ENCODE assay signal across 8 cellular contexts in the genomic region with DNA sequence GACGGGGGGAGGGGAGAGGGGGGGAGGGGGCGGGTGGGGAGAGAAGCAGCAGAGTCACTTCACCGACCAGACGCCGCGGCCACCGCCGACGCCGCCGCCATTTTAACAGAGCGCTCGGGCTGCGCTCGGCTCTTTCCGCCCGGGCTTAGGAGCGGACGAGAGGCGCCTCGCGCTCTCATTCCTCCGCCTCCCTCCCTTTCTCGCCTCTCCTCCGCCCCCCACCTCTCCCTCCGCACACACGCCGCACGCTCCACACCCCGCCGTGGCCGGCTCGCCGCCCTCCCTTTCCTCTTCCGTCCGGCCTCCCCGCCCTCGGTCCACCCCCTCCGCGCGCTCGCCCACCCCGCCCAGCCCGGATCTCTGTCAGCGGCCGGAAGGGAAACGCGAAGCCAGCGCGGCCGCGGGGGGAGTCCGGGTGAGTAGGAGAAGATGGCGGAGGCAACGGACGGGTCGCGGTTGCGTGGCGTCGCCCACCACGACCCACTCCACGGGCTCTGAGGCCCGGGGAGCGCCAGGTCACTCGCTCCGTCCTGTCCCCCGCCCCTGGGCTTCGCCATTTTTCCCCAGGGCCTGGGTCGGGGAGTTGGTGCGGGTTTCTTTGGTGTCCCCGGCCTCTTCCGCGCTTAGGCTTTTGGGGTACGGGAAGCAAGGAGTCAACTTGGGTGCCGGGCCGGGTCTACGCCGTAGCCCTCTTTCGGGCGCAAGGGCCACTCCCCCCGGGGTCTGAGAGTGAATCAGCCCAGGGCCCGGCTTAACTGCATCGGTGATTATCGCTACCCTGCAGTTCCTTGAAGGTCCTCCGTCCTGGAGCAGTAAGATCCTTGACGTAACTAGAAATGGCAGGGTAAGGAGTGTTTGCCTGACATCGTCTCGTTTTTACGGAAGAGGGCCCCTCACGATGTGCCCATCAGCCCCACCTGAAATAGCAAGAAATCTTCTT. TPM values are rescaled to one million over a fixed set of nuclear protein-coding genes. Genes with fewer than 3 reads are reported as not detected.
DNase-seq lines count a peak whose midpoint lies in the region; ATAC-seq and TF ChIP-seq lines count a peak whose summit lies in the region.

A gene with protein sequence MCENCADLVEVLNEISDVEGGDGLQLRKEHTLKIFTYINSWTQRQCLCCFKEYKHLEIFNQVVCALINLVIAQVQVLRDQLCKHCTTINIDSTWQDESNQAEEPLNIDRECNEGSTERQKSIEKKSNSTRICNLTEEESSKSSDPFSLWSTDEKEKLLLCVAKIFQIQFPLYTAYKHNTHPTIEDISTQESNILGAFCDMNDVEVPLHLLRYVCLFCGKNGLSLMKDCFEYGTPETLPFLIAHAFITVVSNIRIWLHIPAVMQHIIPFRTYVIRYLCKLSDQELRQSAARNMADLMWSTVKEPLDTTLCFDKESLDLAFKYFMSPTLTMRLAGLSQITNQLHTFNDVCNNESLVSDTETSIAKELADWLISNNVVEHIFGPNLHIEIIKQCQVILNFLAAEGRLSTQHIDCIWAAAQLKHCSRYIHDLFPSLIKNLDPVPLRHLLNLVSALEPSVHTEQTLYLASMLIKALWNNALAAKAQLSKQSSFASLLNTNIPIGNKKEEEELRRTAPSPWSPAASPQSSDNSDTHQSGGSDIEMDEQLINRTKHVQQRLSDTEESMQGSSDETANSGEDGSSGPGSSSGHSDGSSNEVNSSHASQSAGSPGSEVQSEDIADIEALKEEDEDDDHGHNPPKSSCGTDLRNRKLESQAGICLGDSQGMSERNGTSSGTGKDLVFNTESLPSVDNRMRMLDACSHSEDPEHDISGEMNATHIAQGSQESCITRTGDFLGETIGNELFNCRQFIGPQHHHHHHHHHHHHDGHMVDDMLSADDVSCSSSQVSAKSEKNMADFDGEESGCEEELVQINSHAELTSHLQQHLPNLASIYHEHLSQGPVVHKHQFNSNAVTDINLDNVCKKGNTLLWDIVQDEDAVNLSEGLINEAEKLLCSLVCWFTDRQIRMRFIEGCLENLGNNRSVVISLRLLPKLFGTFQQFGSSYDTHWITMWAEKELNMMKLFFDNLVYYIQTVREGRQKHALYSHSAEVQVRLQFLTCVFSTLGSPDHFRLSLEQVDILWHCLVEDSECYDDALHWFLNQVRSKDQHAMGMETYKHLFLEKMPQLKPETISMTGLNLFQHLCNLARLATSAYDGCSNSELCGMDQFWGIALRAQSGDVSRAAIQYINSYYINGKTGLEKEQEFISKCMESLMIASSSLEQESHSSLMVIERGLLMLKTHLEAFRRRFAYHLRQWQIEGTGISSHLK (N-terminal part only) (minus strand): TSS at position 123 of the 940 bp plus-strand sequence. CDS start 395 bp downstream, outside the sequence.

- peak; percentile 85 for ATAC-seq in HG02798 (IDR thresholded peaks at IDR 0.05; ENCODE audit: poor library complexity, unreplicated experiment)
- peak; percentile 96 to 98 (median 97) for ATAC-seq in heart left ventricle

- WGBS in adrenal gland, 4 donors, result 0% methylated on average over 43 to 89 of the region's 91 CpGs
- 0 to 1% (median 1%) methylated on average over 60 to 89 of the region's 91 CpGs for WGBS in heart left ventricle, 4 donors
- WGBS in transverse colon (ENCODE audit: low coverage in 1 of 2), 2 donors, result 1% methylated on average over 62 of the region's 91 CpGs; no CpG with 5 or more reads in 1 of the 2 donors

- H3K9me3 ChIP-seq in adrenal gland (replicated peaks in 1 of 3), result no peaks in the 10 kb centered on the region
- no peaks in the 10 kb centered on the region for H3K9me3 ChIP-seq in heart left ventricle
- H3K9me3 ChIP-seq in transverse colon, result no peaks in the 10 kb centered on the region

- intact Hi-C loops in adrenal gland (cut with DNase I), result no loop called here
- intact Hi-C loops in heart left ventricle (cut with DNase I), result loop anchor here in 6 of 10 donors (1.0 to 10.0 kb wide), 9 partner anchors 49 to 294 kb away; a partner anchor contains a TSS
- intact Hi-C loops in transverse colon (cut with DNase I; ENCODE audit: low total_unique reads), result loop anchor here (5.0 kb wide), 1 partner anchor 66 kb away; a partner anchor contains a TSS

- H3K27me3 ChIP-seq in adrenal gland (no peaks in the 10 kb centered on the region), heart left ventricle (no peaks in the 10 kb centered on the region), transverse colon (no peaks in the 10 kb centered on the region)

- no peak for TF ChIP-seq EP300 in transverse colon (IDR thresholded peaks at IDR 0.05; ENCODE audit: low read depth)

- in situ Hi-C loops in transverse colon (cut with MboI; ENCODE audit: low pct_ligation_motif_present in 1 of 4, low pct_unique_long_range_greater_than_20kb in 1 of 4, low sequenced_read_pairs in 3 of 4), result no loop called here

- peak within 1 kb of the TSS; percentile 89 to 99 (median 98) for H3K27ac ChIP-seq in adrenal gland
- H3K27ac ChIP-seq in heart left ventricle, result peak within 1 kb of the TSS; percentile 95 to 100 (median 98)
- H3K27ac ChIP-seq in transverse colon, result peak within 1 kb of the TSS; percentile 96 to 99 (median 98)

- H3K4me1 ChIP-seq in adrenal gland (replicated peaks in 1 of 2), result peaks cover 9 to 33% of the 10 kb centered on the region in 2 donors
- peaks cover 2 to 41% (median 26%) of the 10 kb centered on the region in 12 donors for H3K4me1 ChIP-seq in heart left ventricle
- H3K4me1 ChIP-seq in transverse colon, result peaks cover 10 to 41% (median 18%) of the 10 kb centered on the region in 4 donors

- H3K36me3 ChIP-seq in adrenal gland (replicated peaks in 1 of 2) (no peaks in the 10 kb centered on the region), heart left ventricle (peaks cover 0 to 18% (median 5%) of the 10 kb centered on the region in 9 donors), transverse colon (no peaks in the 10 kb centered on the region)

- peak within 1 kb of the TSS; percentile 78 for H3K4me3 ChIP-seq in GM12865 (ENCODE audit: low read depth, low read length)
- H3K4me3 ChIP-seq in adrenal gland, result peak within 1 kb of the TSS; percentile 33 to 85 (median 74)
- H3K4me3 ChIP-seq in heart left ventricle, result peak within 1 kb of the TSS; percentile 68 to 99 (median 90)
- peak within 1 kb of the TSS; percentile 84 to 92 (median 86) for H3K4me3 ChIP-seq in transverse colon

- TF ChIP-seq CTCF in GM12865 (IDR thresholded peaks at IDR 0.05; ENCODE audit: insufficient read depth, low read depth, low read length, missing control alignments) (peak; percentile 3), adrenal gland (IDR thresholded peaks at IDR 0.05) (peak in 2 of 6 experiments; percentile 24 to 25), heart left ventricle (IDR thresholded peaks at IDR 0.05) (no peak), transverse colon (IDR thresholded peaks at IDR 0.05) (peak in 2 of 5 experiments; percentile 41 to 46)

- DNase-seq in GM12865 (ENCODE audit: low read depth), result peak; percentile 99
- peak; percentile 96 for DNase-seq in NCI-H146 (lab: John Stamatoyannopoulos, UW)
- peak; percentile 91 to 98 (median 92) for DNase-seq in T-helper 1 cell
- DNase-seq in adrenal gland, result peak; percentile 93 to 97 (median 94)
- DNase-seq in heart left ventricle, result peak; percentile 96 to 97 (median 97)
- peak; percentile 91 for DNase-seq in pons (ENCODE audit: low spot score)
- DNase-seq in transverse colon, result peak; percentile 96

- TF ChIP-seq POLR2A in adrenal gland (IDR thresholded peaks at IDR 0.05) (peak; percentile 62 to 90), heart left ventricle (IDR thresholded peaks at IDR 0.05) (peak in 1 of 2 donors; percentile 85), transverse colon (IDR thresholded peaks at IDR 0.05) (peak; percentile 89)

RNA-seq across cellular contexts. Expression of the gene that starts here (rescaled TPM):
- total RNA-seq in adrenal gland, result 100 to 1,000 TPM in 4 of 8 donors, 10 to 100 TPM in 4; 80.0 to 163 (median 99.2) TPM
- polyA plus RNA-seq in adrenal gland, result 100 to 1,000 TPM in 1 of 3 donors, 10 to 100 TPM in 2; 78.1 to 109 (median 85.5) TPM
- total RNA-seq in heart left ventricle, result 10 to 100 TPM; 48.5 to 82.8 (median 61.9) TPM
- 10 to 100 TPM; 33.3 to 46.2 TPM for polyA plus RNA-seq in heart left ventricle
- total RNA-seq in transverse colon, result 100 to 1,000 TPM; 103 to 181 (median 115) TPM

Comparison
In these comparisons a context has a peak if more than half of its experiments do, and no peak if none do; other contexts are left out.
1. Peak in every context shown above with its lines: DNase-seq, ATAC-seq, H3K4me3 ChIP-seq and H3K27ac ChIP-seq.
2. intact Hi-C loops: an anchor here in heart left ventricle (1.0 to 10.0 kb wide) and transverse colon (5.0 kb wide); none called in adrenal gland.